In genomic region chr7:125061083-125061745, GRCh38 we compare ENCODE assay signal across 8 cellular contexts.
A peak's percentile ranks its signal among the peaks of the same experiment; 100 is the strongest.
DNase-seq lines count a peak whose midpoint lies in the region; TF ChIP-seq lines count a peak whose summit lies in the region.
"Not testable (repeated sequence)": the region's sequence is repeated elsewhere in the genome, so short reads cannot be mapped to it uniquely, and the experiment has no call there.

No MANE protein-coding gene starts in this region.

- H4K20me1 ChIP-seq in PC-9 (ENCODE audit: insufficient read depth); fibroblast of lung (ENCODE audit: control insufficient read depth, extremely low read depth, insufficient read depth, low read length): not testable (repeated sequence)

- 0 out of 2 replicates have a peak overlapping the region, but pooled peaks have one; percentile 49 for H2AFZ ChIP-seq in PC-9
- not testable (repeated sequence) for H2AFZ ChIP-seq in fibroblast of lung (ENCODE audit: low read length)

- not testable (repeated sequence) for H3K4me1 ChIP-seq in BE2C; fibroblast of lung (ENCODE audit: control insufficient read depth, extremely low read depth, insufficient read depth, low read length); mesendoderm (ENCODE audit: control insufficient read depth, low read depth, low read length); tibial nerve
- peaks cover 19% of the 10 kb centered on the region for H3K4me1 ChIP-seq in PC-9 (replicated peaks; ENCODE audit: insufficient read depth)

- H2BK120ac ChIP-seq in mesendoderm (ENCODE audit: low read depth, low read length) = not testable (repeated sequence)

- H3K56ac ChIP-seq in mesendoderm (ENCODE audit: low read length) = peak overlapping the region; percentile 59

- H3K79me1 ChIP-seq in mesendoderm (ENCODE audit: low read length) = not testable (repeated sequence)

- not testable (repeated sequence) for TF ChIP-seq POLR2A in tibial nerve (IDR thresholded peaks at IDR 0.05)

- not testable (repeated sequence) for H2BK5ac ChIP-seq in mesendoderm (ENCODE audit: low read length)

- H2AK5ac ChIP-seq in mesendoderm (ENCODE audit: low read length) = not testable (repeated sequence)

- no CpG with 5 or more reads among the region's 6 CpGs for WGBS in mesendoderm (ENCODE audit: extremely low coverage, insufficient coverage, low lambda C conversion rate)
- 40 to 47% methylated on average over 6 of the region's 6 CpGs for WGBS in tibial nerve, 2 donors

- H3K27me3 ChIP-seq in BE2C; PC-9 (ENCODE audit: insufficient read depth, low read depth); fibroblast of lung (ENCODE audit: control insufficient read depth, insufficient read depth, low read length); mesendoderm (ENCODE audit: insufficient read depth, low read length, poor library complexity); tibial nerve: not testable (repeated sequence)

- POLR2A ChIA-PET in PC-9 (lab: Charles Lee; ENCODE audit: unreplicated experiment) = not testable (repeated sequence)

- H3K27ac ChIP-seq in PC-9 (peak overlapping the region; percentile 85), tibial nerve (peak overlapping the region in 3 of 4 donors; percentile 5 to 89 (median 78))
- not testable (repeated sequence) for H3K27ac ChIP-seq in fibroblast of lung (ENCODE audit: insufficient read depth, low read length); mesendoderm (ENCODE audit: low read depth, low read length)

- TF ChIP-seq EP300 in tibial nerve (IDR thresholded peaks at IDR 0.05) = not testable (repeated sequence)

- H3F3A ChIP-seq in PC-9 (ENCODE audit: insufficient read depth, low read depth) = peaks cover 11% of the 10 kb centered on the region; the same call in 1 of the 2 replicates

- H3K18ac ChIP-seq in mesendoderm (ENCODE audit: low read length) = not testable (repeated sequence)

- peak overlapping the region; percentile 56; the same call in 1 of the 2 replicates for H3K4me2 ChIP-seq in PC-9
- not testable (repeated sequence) for H3K4me2 ChIP-seq in fibroblast of lung (ENCODE audit: extremely low read depth, insufficient read depth, low read length); mesendoderm (ENCODE audit: low read length)

- H3K9me3 ChIP-seq in BE2C; PC-9 (ENCODE audit: insufficient read depth, low read depth); fibroblast of lung (ENCODE audit: control insufficient read depth, insufficient read depth, low read depth, low read length); tibial nerve: not testable (repeated sequence)

- not testable (repeated sequence) for H2BK15ac ChIP-seq in mesendoderm (replicated peaks; ENCODE audit: low read depth)

- not testable (repeated sequence) for H3K4ac ChIP-seq in mesendoderm (ENCODE audit: low read depth, low read length)

- not testable (repeated sequence) for BruUV-seq in PC-9 (replicated peaks; lab: Mats Ljungman, UMichigan)

- H4K5ac ChIP-seq in mesendoderm (ENCODE audit: low read length) = not testable (repeated sequence)

- intact Hi-C loops in PC-9 (cut with micrococcal nuclease; ENCODE audit: unreplicated experiment) = loop anchor here (5.0 to 10.0 kb wide), 4 partner anchors 69 to 874 kb away; no protein-coding TSS in a partner anchor

- not testable (repeated sequence) for TF ChIP-seq CTCF in BE2C (IDR thresholded peaks at IDR 0.05; ENCODE audit: low read depth, low read length); PC-9 (conservative IDR thresholded peaks at IDR 0.05); fibroblast of lung (conservative IDR thresholded peaks at IDR 0.05 in 1 of 2, IDR thresholded peaks at IDR 0.05 in 1 of 2; ENCODE audit: low read depth in 1 of 2, low read length in 2 of 2); tibial nerve (IDR thresholded peaks at IDR 0.05)

- H4K8ac ChIP-seq in mesendoderm (ENCODE audit: low read depth, low read length) = not testable (repeated sequence)

- H3K79me2 ChIP-seq in PC-9 (ENCODE audit: low read depth); fibroblast of lung (ENCODE audit: control insufficient read depth, insufficient read depth, low read length); mesendoderm (ENCODE audit: control insufficient read depth, insufficient read depth, low read length): not testable (repeated sequence)

- not testable (repeated sequence) for H3K4me3 ChIP-seq in BE2C (ENCODE audit: low read depth, low read length); PC-9; fibroblast of lung (replicated peaks in 1 of 4; ENCODE audit: control extremely low read depth in 1 of 4, insufficient read depth in 1 of 4, low read depth in 3 of 4, low read length in 4 of 4); mesendoderm (ENCODE audit: low read length); tibial nerve

- DNase-seq in BE2C (peak; percentile 25), LHCN-M2 (ENCODE audit: low read depth) (peak; percentile 6), NCI-H524 (lab: John Stamatoyannopoulos, UW) (peak; percentile 80 to 91), PC-9 (peak in 1 of 2 experiments; percentile 39), amniotic epithelial cell (ENCODE audit: low read depth) (peak; percentile 4), fibroblast of lung (ENCODE audit: low read depth in 2 of 2) (peak; percentile 6 to 13)
- DNase-seq in mesendoderm; tibial nerve (ENCODE audit: low spot score in 2 of 2): not testable (repeated sequence)

- H3K36me3 ChIP-seq in BE2C; PC-9 (ENCODE audit: low read depth); fibroblast of lung (ENCODE audit: control insufficient read depth, insufficient read depth, low read length); mesendoderm (ENCODE audit: control insufficient read depth, insufficient read depth, low read length); tibial nerve: not testable (repeated sequence)

- not testable (repeated sequence) for H3K9me2 ChIP-seq in PC-9 (ENCODE audit: insufficient read depth)

- H3K23ac ChIP-seq in mesendoderm (ENCODE audit: low read length) = not testable (repeated sequence)

- CTCF ChIA-PET in PC-9 (lab: Charles Lee) = interaction anchor here (0.6 to 1.1 kb wide), 3 partner anchors 255 to 935 kb away, joined by 3 to 6 read pairs (median 3); no protein-coding TSS in a partner anchor

- H3K9ac ChIP-seq in fibroblast of lung (ENCODE audit: insufficient read depth, low read length); mesendoderm (ENCODE audit: low read length): not testable (repeated sequence)
